ENCODE assay signal across 9 cellular contexts in genomic region chrX:100635989-100636320, GRCh38. TPM values are rescaled to one million over a fixed set of nuclear protein-coding genes. Genes with fewer than 3 reads are reported as not detected.
DNase-seq lines count a peak whose midpoint lies in the region; ATAC-seq and TF ChIP-seq lines count a peak whose summit lies in the region.
"Had no signal": no experiment of that assay in that cellular context is flagged by ENCODE, and none has a peak within 500 bp of the region (broad histone marks: within the 10 kb centered on the region; RNA-seq: fewer than 3 reads in every experiment).

No MANE protein-coding gene starts in this region.

- peak overlapping the region; percentile 49 for H3K4me3 ChIP-seq in CD8-positive, alpha-beta T cell (ENCODE audit: low read depth, low read length)
- H3K4me3 ChIP-seq in SJSA1 (peak overlapping the region; percentile 60), fibroblast of the aortic adventitia (ENCODE audit: low read depth, low read length) (peak overlapping the region; percentile 72)
- H3K4me3 ChIP-seq: K562 had no signal

- CTCF ChIA-PET in CD8-positive, alpha-beta T cell (lab: Charles Lee), result no interaction called here

- H3K36me3 ChIP-seq in CD8-positive, alpha-beta T cell (ENCODE audit: insufficient read depth, low read length), result no peaks in the 10 kb centered on the region
- no peaks in the 10 kb centered on the region for H3K36me3 ChIP-seq in SJSA1

- no peak for DNase-seq in CD8-positive, alpha-beta T cell
- no peak for DNase-seq in SJSA1 (ENCODE audit: low read depth in 1 of 2, low spot score in 2 of 2)
- no peak for DNase-seq in fibroblast of the aortic adventitia (ENCODE audit: low read depth)
- no peak for DNase-seq in osteocyte (ENCODE audit: extremely low spot score, unreplicated experiment)
- DNase-seq in AG08396 (ENCODE audit: low spot score), result no peak
- DNase-seq in stimulated activated CD4-positive, alpha-beta T cell treated with anti-CD3 and anti-CD28 coated beads, Interleukin-4, amount 100 ng/mL, for 1 hour, result no peak
- DNase-seq in HCEC 1CT, result no peak

- peak overlapping the region; percentile 35 for H3K27ac ChIP-seq in CD8-positive, alpha-beta T cell (ENCODE audit: low read depth, low read length)
- peak overlapping the region; percentile 34; the same call in 1 of the 2 replicates for H3K27ac ChIP-seq in SJSA1

- H3K27me3 Mint-ChIP-seq in CD8-positive, alpha-beta T cell (ENCODE audit: low read depth), result peaks cover 7% of the 10 kb centered on the region
- no peaks in the 10 kb centered on the region for H3K27me3 Mint-ChIP-seq in osteocyte (ENCODE audit: unreplicated experiment)

- peak overlapping the region; percentile 93 for H3K4me3 Mint-ChIP-seq in CD8-positive, alpha-beta T cell
- H3K4me3 Mint-ChIP-seq in osteocyte (ENCODE audit: unreplicated experiment), result peak overlapping the region; percentile 92

- no peaks in the 10 kb centered on the region for H3K27me3 ChIP-seq in CD8-positive, alpha-beta T cell (ENCODE audit: insufficient read depth, low read length)
- no peaks in the 10 kb centered on the region for H3K27me3 ChIP-seq in SJSA1 (replicated peaks)

- peaks cover 9% of the 10 kb centered on the region for H3K4me1 Mint-ChIP-seq in CD8-positive, alpha-beta T cell (ENCODE audit: low read depth)
- peaks cover 27% of the 10 kb centered on the region for H3K4me1 Mint-ChIP-seq in osteocyte (ENCODE audit: unreplicated experiment)

- no peak overlapping the region for H3K27ac Mint-ChIP-seq in CD8-positive, alpha-beta T cell
- H3K27ac Mint-ChIP-seq in osteocyte (ENCODE audit: unreplicated experiment), result peak overlapping the region; percentile 93

- intact Hi-C loops in CD8-positive, alpha-beta T cell (cut with DNase I, micrococcal nuclease), result loop anchor here in 1 of 2 experiments (2.0 kb wide), 1 partner anchor 123 kb away; no protein-coding TSS in a partner anchor

- peaks cover 2% of the 10 kb centered on the region for H3K36me3 Mint-ChIP-seq in CD8-positive, alpha-beta T cell
- H3K36me3 Mint-ChIP-seq in osteocyte (ENCODE audit: unreplicated experiment), result peaks cover under 1% of the 10 kb centered on the region

- peaks cover 3% of the 10 kb centered on the region for H3K4me1 ChIP-seq in CD8-positive, alpha-beta T cell (ENCODE audit: insufficient read depth, low read length)
- no peaks in the 10 kb centered on the region for H3K4me1 ChIP-seq in SJSA1 (replicated peaks)

- no peaks in the 10 kb centered on the region for H3K9me3 ChIP-seq in CD8-positive, alpha-beta T cell (ENCODE audit: low read length)
- no peaks in the 10 kb centered on the region for H3K9me3 ChIP-seq in SJSA1 (replicated peaks)

- no peak for TF ChIP-seq CTCF in CD8-positive, alpha-beta T cell (IDR thresholded peaks at IDR 0.05)
- TF ChIP-seq CTCF in fibroblast of the aortic adventitia (IDR thresholded peaks at IDR 0.05; ENCODE audit: insufficient read depth, low read length) (no peak), osteocyte (IDR thresholded peaks at IDR 0.05) (no peak)

- no peak for ATAC-seq in CD8-positive, alpha-beta T cell
- ATAC-seq in GM21390 (IDR thresholded peaks at IDR 0.05; ENCODE audit: unreplicated experiment), result no peak

- POLR2A ChIA-PET in CD8-positive, alpha-beta T cell (lab: Charles Lee), result no interaction called here

- H3K9me3 Mint-ChIP-seq in CD8-positive, alpha-beta T cell, result no peaks in the 10 kb centered on the region
- peaks cover 8% of the 10 kb centered on the region for H3K9me3 Mint-ChIP-seq in osteocyte (ENCODE audit: unreplicated experiment)

RNA-seq across cellular contexts. Expression of gene TSPAN6, which starts 0.7 kb away (rescaled TPM):
- 1 to 10 TPM; 1.2 to 1.3 TPM for total RNA-seq in CD8-positive, alpha-beta T cell
- 26.9 and 31.3 TPM in 2 replicates for total RNA-seq in SJSA1 (2014; rRNA removed; shearing (Covaris generic))
- 32.5 and 46.6 TPM in 2 replicates for total RNA-seq in fibroblast of the aortic adventitia (ENCODE audit: low replicate concordance)
- total RNA-seq in osteocyte, result 49.3 and 50.8 TPM in 2 replicates

RNA-seq across cellular contexts. Expression of gene SRPX2, which starts 8.0 kb away (rescaled TPM):
- not detected for total RNA-seq in CD8-positive, alpha-beta T cell
- 33.9 and 38.0 TPM in 2 replicates for total RNA-seq in SJSA1 (2014; rRNA removed; shearing (Covaris generic))
- total RNA-seq in fibroblast of the aortic adventitia (ENCODE audit: low replicate concordance) (22.0 and 26.8 TPM in 2 replicates), osteocyte (42.8 and 47.9 TPM in 2 replicates)

RNA-seq across cellular contexts. Expression of gene TNMD, which starts 51.2 kb away (rescaled TPM):
- total RNA-seq in CD8-positive, alpha-beta T cell, result not detected
- not detected in 2 replicates for total RNA-seq in SJSA1 (2014; rRNA removed; shearing (Covaris generic))
- total RNA-seq in fibroblast of the aortic adventitia (ENCODE audit: low replicate concordance), result 0.90 TPM in 1 of 2 replicates, not detected in the other
- total RNA-seq in osteocyte, result not detected in 2 replicates
- total RNA-seq: K562 had no signal

Comparison
In these comparisons a context has a peak if more than half of its experiments do, and no peak if none do; other contexts are left out.
1. RNA of gene TSPAN6, which starts 0.7 kb away (total RNA-seq): 49.3 to 50.8 TPM in osteocyte, 32.5 to 46.6 TPM in fibroblast of the aortic adventitia and 26.9 to 31.3 TPM in SJSA1; 1.2 to 1.3 TPM in CD8-positive, alpha-beta T cell; every median in the first group is over 10 times any median in the second.
2. RNA of gene SRPX2, which starts 8.0 kb away (total RNA-seq): 42.8 to 47.9 TPM in osteocyte, 33.9 to 38.0 TPM in SJSA1 and 22.0 to 26.8 TPM in fibroblast of the aortic adventitia; not detected in CD8-positive, alpha-beta T cell; every median in the first group is over 10 times any median in the second.
3. Peak in every context shown above with its lines, with median percentiles within 50 percentile points of each other: H3K4me3 ChIP-seq.